23 cellular contexts compared by ENCODE assay signal in the genomic region with DNA sequence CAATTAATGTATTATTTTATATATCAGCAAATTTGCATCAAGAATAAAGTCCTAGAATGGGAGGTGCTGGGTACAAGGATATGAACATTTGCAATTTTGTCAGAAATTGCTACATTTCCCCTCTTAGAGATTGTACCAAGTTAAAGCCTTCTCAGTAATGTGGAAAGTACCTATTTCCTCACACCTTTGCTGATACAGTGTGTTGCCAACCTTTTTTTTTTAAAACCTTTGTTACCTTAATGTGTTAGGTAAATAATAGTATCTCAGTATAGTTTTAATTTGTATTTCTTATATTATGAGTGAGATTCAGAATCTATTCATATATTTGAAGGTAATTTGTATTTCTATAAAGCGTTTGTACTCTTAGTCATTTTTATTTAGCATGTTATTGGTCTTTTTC.
DNase-seq lines count a peak whose midpoint lies in the region; ATAC-seq, FAIRE-seq and TF ChIP-seq lines count a peak whose summit lies in the region.
"Had no signal": no experiment of that assay in that cellular context is flagged by ENCODE, and none has a peak within 500 bp of the region (broad histone marks: within the 10 kb centered on the region; RNA-seq: fewer than 3 reads in every experiment).

No MANE protein-coding gene starts in this region.

- no peaks in the 10 kb centered on the region for H3K9me2 ChIP-seq in DOHH2 (replicated peaks; ENCODE audit: control insufficient read depth, low read length)
- H3K9me2 ChIP-seq in hepatocyte (replicated peaks; ENCODE audit: insufficient read depth), result no peaks in the 10 kb centered on the region

- H3K27me3 ChIP-seq in BLaER1, result no peaks in the 10 kb centered on the region
- H3K27me3 ChIP-seq in DOHH2 (ENCODE audit: control insufficient read depth, low read length), result no peaks in the 10 kb centered on the region
- no peaks in the 10 kb centered on the region for H3K27me3 ChIP-seq in GM12878 (replicated peaks in 1 of 2; ENCODE audit: control insufficient read depth in 2 of 2, insufficient read depth in 2 of 2, low read length in 1 of 2)
- H3K27me3 ChIP-seq in hepatocyte, result no peaks in the 10 kb centered on the region

- no peak for FAIRE-seq in GM12878 (lab: Jason Lieb, UNC)
- FAIRE-seq: A549, GM18507 had no signal

- H3K4me2 ChIP-seq in BLaER1, result peak overlapping the region; percentile 81; the same call in 1 of the 2 replicates
- H3K4me2 ChIP-seq in DOHH2 (ENCODE audit: low read length), result peak overlapping the region; percentile 9
- no peak overlapping the region for H3K4me2 ChIP-seq in GM12878 (ENCODE audit: control insufficient read depth, insufficient read depth)
- H3K4me2 ChIP-seq in hepatocyte, result no peak overlapping the region

- peaks cover 27% of the 10 kb centered on the region for H3K4me1 ChIP-seq in BLaER1
- H3K4me1 ChIP-seq in DOHH2 (ENCODE audit: control insufficient read depth, low read length), result peaks cover 66% of the 10 kb centered on the region
- H3K4me1 ChIP-seq in GM12878 (ENCODE audit: control insufficient read depth, insufficient read depth, low read length), result peaks cover 10% of the 10 kb centered on the region
- peaks cover 25% of the 10 kb centered on the region for H3K4me1 ChIP-seq in hepatocyte (ENCODE audit: insufficient read depth)

- H3K79me2 ChIP-seq in DOHH2 (ENCODE audit: control insufficient read depth, low read length), result no peaks in the 10 kb centered on the region
- no peaks in the 10 kb centered on the region for H3K79me2 ChIP-seq in GM12878 (ENCODE audit: control insufficient read depth, insufficient read depth, low read length)
- no peaks in the 10 kb centered on the region for H3K79me2 ChIP-seq in hepatocyte

- peaks cover 3% of the 10 kb centered on the region for H3K36me3 Mint-ChIP-seq in natural killer cell treated with Interleukin-12 subunit alpha and Interleukin-12 subunit beta and Interleukin-15 and Interleukin-18, amount 100 ng/mL, for 72 hours
- peaks cover 2% of the 10 kb centered on the region for H3K36me3 Mint-ChIP-seq in T-helper 17 cell (ENCODE audit: low read depth)

- no peak overlapping the region for H3K4me3 ChIP-seq in BLaER1
- H3K4me3 ChIP-seq in DOHH2 (ENCODE audit: low read length), result no peak overlapping the region
- H3K4me3 ChIP-seq in GM12878, result no peak overlapping the region
- no peak overlapping the region for H3K4me3 ChIP-seq in hepatocyte
- H3K4me3 ChIP-seq: A549, HAP-1 had no signal

- no peak overlapping the region for H3K4me3 Mint-ChIP-seq in natural killer cell treated with Interleukin-12 subunit alpha and Interleukin-12 subunit beta and Interleukin-15 and Interleukin-18, amount 100 ng/mL, for 72 hours
- H3K4me3 Mint-ChIP-seq in T-helper 17 cell, result no peak overlapping the region
- H3K4me3 Mint-ChIP-seq: CD14-positive monocyte had no signal

- in situ Hi-C loops in GM12878 (cut with MboI), result no loop called here

- H4K20me1 ChIP-seq in BLaER1 (no peaks in the 10 kb centered on the region), DOHH2 (ENCODE audit: control insufficient read depth, insufficient read depth, low read depth, low read length) (no peaks in the 10 kb centered on the region), GM12878 (ENCODE audit: control insufficient read depth, insufficient read depth) (no peaks in the 10 kb centered on the region), hepatocyte (ENCODE audit: insufficient read depth, poor library complexity, severe bottlenecking) (no peaks in the 10 kb centered on the region)

- RAD21 ChIA-PET in GM12878 (lab: Charles Lee; ENCODE audit: unreplicated experiment), result interaction anchor here (0.9 to 1.1 kb wide), 2 partner anchors 20 to 33 kb away, joined by 3 to 4 read pairs; no protein-coding TSS in a partner anchor

- intact Hi-C loops in GM12878 (cut with micrococcal nuclease; ENCODE audit: unreplicated experiment), result no loop called here

- peaks cover 62 to 69% of the 10 kb centered on the region in 2 donors for H3K4me1 Mint-ChIP-seq in natural killer cell treated with Interleukin-12 subunit alpha and Interleukin-12 subunit beta and Interleukin-15 and Interleukin-18, amount 100 ng/mL, for 72 hours (ENCODE audit: low read depth in 2 of 2)
- peaks cover 17% of the 10 kb centered on the region for H3K4me1 Mint-ChIP-seq in T-helper 17 cell

- SMC1A ChIA-PET in GM12878 (lab: Charles Lee; ENCODE audit: uncharacterized antibody, unreplicated experiment), result interaction anchor here (0.9 kb wide), 1 partner anchor 10 kb away, joined by 3 read pairs; no protein-coding TSS in a partner anchor

- no peak overlapping the region for H3K27ac ChIP-seq in BLaER1
- no peak overlapping the region for H3K27ac ChIP-seq in DOHH2 (ENCODE audit: low read depth, low read length)
- H3K27ac ChIP-seq in GM12878 (ENCODE audit: control insufficient read depth, insufficient read depth), result no peak overlapping the region
- H3K27ac ChIP-seq in hepatocyte, result no peak overlapping the region
- H3K27ac ChIP-seq: RWPE1 had no signal

- no peaks in the 10 kb centered on the region for H3F3A ChIP-seq in DOHH2 (ENCODE audit: control insufficient read depth, insufficient read depth)

- TF ChIP-seq CTCF in DOHH2 (IDR thresholded peaks at IDR 0.05; ENCODE audit: low read depth, low read length, poor library complexity, severe bottlenecking) (no peak), GM12878 (IDR thresholded peaks at IDR 0.05 in 2 of 3, conservative IDR thresholded peaks at IDR 0.05 in 1 of 3; ENCODE audit: control insufficient read depth in 2 of 3, extremely low read depth in 1 of 3, insufficient read depth in 1 of 3, low read depth in 3 of 3, low read length in 3 of 3) (no peak), hepatocyte (IDR thresholded peaks at IDR 0.05; ENCODE audit: poor library complexity) (no peak)

- BruUV-seq in GM12878 (replicated peaks; lab: Mats Ljungman, UMichigan), result no TSS peak

- no peaks in the 10 kb centered on the region for H3K27me3 Mint-ChIP-seq in natural killer cell treated with Interleukin-12 subunit alpha and Interleukin-12 subunit beta and Interleukin-15 and Interleukin-18, amount 100 ng/mL, for 72 hours
- peaks cover 8% of the 10 kb centered on the region for H3K27me3 Mint-ChIP-seq in T-helper 17 cell

- TF ChIP-seq POLR2A in GM12878 (IDR thresholded peaks at IDR 0.05; ENCODE audit: low read depth, low read length), result no peak

- peak overlapping the region; percentile 84 to 95 for H3K27ac Mint-ChIP-seq in natural killer cell treated with Interleukin-12 subunit alpha and Interleukin-12 subunit beta and Interleukin-15 and Interleukin-18, amount 100 ng/mL, for 72 hours
- H3K27ac Mint-ChIP-seq in T-helper 17 cell, result no peak overlapping the region

- TF ChIP-seq EP300 in GM12878 (IDR thresholded peaks at IDR 0.05; ENCODE audit: borderline replicate concordance in 1 of 2, control insufficient read depth in 1 of 2, low read depth in 2 of 2, low read length in 2 of 2), result no peak

- no peak for TF ChIP-seq RAD21 in GM12878 (IDR thresholded peaks at IDR 0.05; ENCODE audit: insufficient read depth, low read depth, low read length)

- H3K9me3 Mint-ChIP-seq in natural killer cell treated with Interleukin-12 subunit alpha and Interleukin-12 subunit beta and Interleukin-15 and Interleukin-18, amount 100 ng/mL, for 72 hours, result peaks cover 3% of the 10 kb centered on the region

- H3K9me3 ChIP-seq in BLaER1 (no peaks in the 10 kb centered on the region), DOHH2 (ENCODE audit: control insufficient read depth, insufficient read depth, low read length) (no peaks in the 10 kb centered on the region), GM12878 (replicated peaks; ENCODE audit: control insufficient read depth, insufficient read depth, low read length) (no peaks in the 10 kb centered on the region; the same call in 2 of the 3 replicates), T-helper 17 cell (ENCODE audit: control insufficient read depth, low read length, poor library complexity, severe bottlenecking) (no peaks in the 10 kb centered on the region), hepatocyte (ENCODE audit: low read depth) (no peaks in the 10 kb centered on the region)
- H3K9me3 ChIP-seq: HAP-1 had no signal

- H3K9ac ChIP-seq in BLaER1, result no peak overlapping the region
- no peak overlapping the region for H3K9ac ChIP-seq in GM12878 (ENCODE audit: control insufficient read depth, insufficient read depth, low read length)

- DNase-seq in GM12878 (ENCODE audit: low read depth, low spot score), result no peak
- DNase-seq in natural killer cell treated with Interleukin-12 subunit alpha and Interleukin-12 subunit beta and Interleukin-15 and Interleukin-18, amount 100 ng/mL, for 72 hours (ENCODE audit: low spot score), result no peak
- DNase-seq in T-helper 17 cell, result no peak
- DNase-seq in NCI-H2029 treated with DMSO at 0.1 percent for 48 hours (lab: John Stamatoyannopoulos, UW), result no peak
- no peak for DNase-seq in hepatocyte (ENCODE audit: low spot score)
- DNase-seq: Calu3, DMS79 treated with DMSO at 0.1 percent for 48 hours, GOT3, NCI-H1105, NCI-H2029, NCI-H226, NCI-H510A, NCI-H69, SHP77 had no signal

- POLR2A ChIA-PET in GM12878 (lab: Charles Lee), result no interaction called here

- H2AFZ ChIP-seq in GM12878 (ENCODE audit: control insufficient read depth, low read depth, low read length), result no peak overlapping the region
- H2AFZ ChIP-seq in hepatocyte, result no peak overlapping the region

- WGBS in GM12878 (ENCODE audit: insufficient coverage, insufficient replicate concordance, low lambda C conversion rate, missing lambda C conversion rate), result 92% methylated on average over 1 of the region's 1 CpG
- WGBS in hepatocyte (ENCODE audit: low lambda C conversion rate, missing lambda C conversion rate), result 100% methylated on average over 1 of the region's 1 CpG

- CTCF ChIA-PET in GM12878 (lab: Yijun Ruan, JAX), result no interaction called here

- ATAC-seq in GM12878 (peak; percentile 52), T-helper 17 cell (no peak), HG02938 (IDR thresholded peaks at IDR 0.05; ENCODE audit: unreplicated experiment) (no peak)
- peak; percentile 25 to 66 for ATAC-seq in natural killer cell treated with Interleukin-12 subunit alpha and Interleukin-12 subunit beta and Interleukin-15 and Interleukin-18, amount 100 ng/mL, for 72 hours
- ATAC-seq: A549, Panc1 had no signal

- no peaks in the 10 kb centered on the region for H3K36me3 ChIP-seq in BLaER1
- no peaks in the 10 kb centered on the region for H3K36me3 ChIP-seq in DOHH2 (ENCODE audit: control insufficient read depth, low read length)
- no peaks in the 10 kb centered on the region for H3K36me3 ChIP-seq in GM12878 (ENCODE audit: control insufficient read depth in 2 of 2, insufficient read depth in 2 of 2, low read length in 1 of 2)
- no peaks in the 10 kb centered on the region for H3K36me3 ChIP-seq in hepatocyte (replicated peaks; ENCODE audit: insufficient read depth, low read depth)
- H3K36me3 ChIP-seq: HAP-1 had no signal

TF ChIP-seq in GM12878, 131 proteins besides CTCF, POLR2A, EP300 and RAD21 (continues in another document):
- TF ChIP-seq ZNF384 (IDR thresholded peaks at IDR 0.05; ENCODE audit: borderline replicate concordance, low read depth, low read length), result peak; percentile 60
- TF ChIP-seq, protein P1, sequence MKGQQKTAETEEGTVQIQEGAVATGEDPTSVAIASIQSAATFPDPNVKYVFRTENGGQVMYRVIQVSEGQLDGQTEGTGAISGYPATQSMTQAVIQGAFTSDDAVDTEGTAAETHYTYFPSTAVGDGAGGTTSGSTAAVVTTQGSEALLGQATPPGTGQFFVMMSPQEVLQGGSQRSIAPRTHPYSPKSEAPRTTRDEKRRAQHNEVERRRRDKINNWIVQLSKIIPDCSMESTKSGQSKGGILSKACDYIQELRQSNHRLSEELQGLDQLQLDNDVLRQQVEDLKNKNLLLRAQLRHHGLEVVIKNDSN (IDR thresholded peaks at IDR 0.05; ENCODE audit: borderline replicate concordance, extremely low read length, insufficient read depth, low read depth, low read length), result no peak

Comparison
In these comparisons a context has a peak if more than half of its experiments do, and no peak if none do; other contexts are left out.
1. H3K4me2 ChIP-seq: peak in BLaER1 (single experiment) and DOHH2 (single experiment); none in GM12878 (single experiment) and hepatocyte (single experiment).
2. ATAC-seq: peak in GM12878 (single experiment) and natural killer cell treated with Interleukin-12 subunit alpha and Interleukin-12 subunit beta and Interleukin-15 and Interleukin-18, amount 100 ng/mL, for 72 hours (2 of 2); none in T-helper 17 cell (single experiment) and HG02938 (single experiment).